15 cellular contexts compared by ENCODE assay signal in the genomic region with DNA sequence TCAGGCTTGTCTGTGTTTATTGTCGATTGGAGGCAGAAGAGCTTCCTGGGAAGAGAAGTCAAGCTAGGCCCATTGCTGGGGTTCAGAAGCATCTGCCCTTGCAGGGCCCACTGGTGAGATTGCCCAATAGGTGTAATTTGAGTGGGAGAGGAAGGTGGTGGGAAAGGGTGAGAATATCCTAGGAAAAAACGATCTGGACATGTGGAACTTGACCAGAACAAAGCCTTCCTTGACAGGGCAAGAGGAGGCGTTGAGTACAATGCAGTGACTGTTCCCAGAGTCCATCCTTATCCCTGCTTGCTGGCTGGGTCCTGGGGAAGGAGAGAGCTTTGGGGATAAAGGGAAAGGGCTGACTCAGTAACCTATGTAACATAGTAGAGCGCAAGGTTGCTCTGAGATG. TPM values are rescaled to one million over a fixed set of nuclear protein-coding genes. Genes with fewer than 3 reads are reported as not detected.
DNase-seq lines count a peak whose midpoint lies in the region; ATAC-seq and TF ChIP-seq lines count a peak whose summit lies in the region.
"Had no signal": no experiment of that assay in that cellular context is flagged by ENCODE, and none has a peak within 500 bp of the region (broad histone marks: within the 10 kb centered on the region; RNA-seq: fewer than 3 reads in every experiment).

No MANE protein-coding gene starts in this region.

- H3K27ac ChIP-seq in IMR-90 (ENCODE audit: insufficient read depth, low read length) (no peak overlapping the region), mesendoderm (ENCODE audit: low read depth, low read length) (no peak overlapping the region)
- H3K27ac ChIP-seq: GM23248 had no signal

- ATAC-seq in IMR-90 (ENCODE audit: low read depth) (no peak), sciatic nerve (peak; percentile 51)

- no peak overlapping the region for H2BK120ac ChIP-seq in IMR-90 (ENCODE audit: low read depth, low read length)
- H2BK120ac ChIP-seq in mesendoderm (ENCODE audit: low read depth, low read length): no peak overlapping the region

- in situ Hi-C loops in IMR-90 (cut with MboI; ENCODE audit: low sequenced_read_pairs): no loop called here

- H2BK15ac ChIP-seq in IMR-90 (ENCODE audit: low read depth, low read length): no peak overlapping the region
- no peak overlapping the region for H2BK15ac ChIP-seq in mesendoderm (replicated peaks; ENCODE audit: low read depth)

- H4K91ac ChIP-seq in IMR-90 (ENCODE audit: insufficient read depth, low read depth, low read length): no peak overlapping the region

- peaks cover 3% of the 10 kb centered on the region; the same call in 1 of the 2 replicates for H3K4me1 ChIP-seq in IMR-90 (ENCODE audit: control insufficient read depth, insufficient read depth, low read length)
- no peaks in the 10 kb centered on the region for H3K4me1 ChIP-seq in mesendoderm (ENCODE audit: control insufficient read depth, low read depth, low read length)
- H3K4me1 ChIP-seq: Caco-2 had no signal

- TF ChIP-seq RAD21 in IMR-90 (IDR thresholded peaks at IDR 0.05; ENCODE audit: low read length): no peak

- H2AK5ac ChIP-seq in IMR-90 (ENCODE audit: low read depth, low read length): no peak overlapping the region
- H2AK5ac ChIP-seq in mesendoderm (ENCODE audit: low read length): no peak overlapping the region

- H3K79me1 ChIP-seq in IMR-90 (ENCODE audit: low read depth in 1 of 2, low read length in 2 of 2) (no peaks in the 10 kb centered on the region), mesendoderm (ENCODE audit: low read length) (no peaks in the 10 kb centered on the region)

- no peak overlapping the region for H3K4me2 ChIP-seq in IMR-90 (ENCODE audit: low read depth, low read length)
- H3K4me2 ChIP-seq in mesendoderm (ENCODE audit: low read length): no peak overlapping the region

- H4K5ac ChIP-seq in IMR-90 (ENCODE audit: low read depth, low read length) (no peak overlapping the region), mesendoderm (ENCODE audit: low read length) (no peak overlapping the region)

- CTCF ChIA-PET in IMR-90 (lab: Yijun Ruan, JAX): no interaction called here

- H3K18ac ChIP-seq in IMR-90 (ENCODE audit: low read depth, low read length): no peak overlapping the region
- H3K18ac ChIP-seq in mesendoderm (ENCODE audit: low read length): no peak overlapping the region

- H3K36me3 ChIP-seq in IMR-90 (ENCODE audit: control insufficient read depth, insufficient read depth, low read length): no peaks in the 10 kb centered on the region
- H3K36me3 ChIP-seq in mesendoderm (ENCODE audit: control insufficient read depth, insufficient read depth, low read length): no peaks in the 10 kb centered on the region

- no peak overlapping the region for H3K4ac ChIP-seq in IMR-90 (ENCODE audit: low read depth, low read length)
- no peak overlapping the region for H3K4ac ChIP-seq in mesendoderm (ENCODE audit: low read depth, low read length)

- intact Hi-C loops in IMR-90 (cut with micrococcal nuclease) (loop anchor here (10.0 kb wide), 1 partner anchor 160 kb away; no protein-coding TSS in a partner anchor), sciatic nerve (cut with DNase I) (no loop called here)

- H3K23ac ChIP-seq in IMR-90 (ENCODE audit: low read depth, low read length) (no peak overlapping the region), mesendoderm (ENCODE audit: low read length) (no peak overlapping the region)

- no peak for TF ChIP-seq CTCF in IMR-90 (conservative IDR thresholded peaks at IDR 0.05; ENCODE audit: low read depth, low read length)

- no peaks in the 10 kb centered on the region for H3K9me1 ChIP-seq in IMR-90 (ENCODE audit: insufficient read depth, low read length)

- H4K8ac ChIP-seq in IMR-90 (ENCODE audit: low read depth in 2 of 2, low read length in 2 of 2) (no peak overlapping the region), mesendoderm (ENCODE audit: low read depth, low read length) (no peak overlapping the region)

- H3K79me2 ChIP-seq in mesendoderm (ENCODE audit: control insufficient read depth, insufficient read depth, low read length): no peaks in the 10 kb centered on the region

- H3K9ac ChIP-seq in IMR-90 (ENCODE audit: low read depth, low read length): no peak overlapping the region
- H3K9ac ChIP-seq in mesendoderm (ENCODE audit: low read length): no peak overlapping the region
- H3K9ac ChIP-seq: GM23248 had no signal

- no peak for TF ChIP-seq POLR2A in IMR-90 (IDR thresholded peaks at IDR 0.05; ENCODE audit: low read depth, low read length)

- no peak overlapping the region for H3K14ac ChIP-seq in IMR-90 (replicated peaks; ENCODE audit: low read depth, low read length)

- H3K27me3 ChIP-seq in IMR-90 (ENCODE audit: control insufficient read depth, insufficient read depth, low read length): no peaks in the 10 kb centered on the region
- no peaks in the 10 kb centered on the region for H3K27me3 ChIP-seq in mesendoderm (ENCODE audit: insufficient read depth, low read length, poor library complexity)

- dilution Hi-C loops in IMR-90 (cut with HindIII; ENCODE audit: low sequenced_read_pairs, unreplicated experiment): no loop called here

- no peak overlapping the region for H2BK20ac ChIP-seq in IMR-90 (ENCODE audit: low read depth, low read length)

- peak overlapping the region; percentile 32 for H2AK9ac ChIP-seq in IMR-90 (replicated peaks; ENCODE audit: low read depth, low read length, poor library complexity)

- WGBS in IMR-90 (ENCODE audit: extremely low coverage in 2 of 2, insufficient read length in 1 of 2), 2 experiments: no CpG with 5 or more reads among the region's 4 CpGs
- WGBS in mesendoderm (ENCODE audit: extremely low coverage, insufficient coverage, low lambda C conversion rate): no CpG with 5 or more reads among the region's 4 CpGs

- H3K9me3 ChIP-seq in IMR-90 (ENCODE audit: control insufficient read depth, insufficient read depth, low read length): no peaks in the 10 kb centered on the region
- H3K9me3 ChIP-seq: Caco-2 had no signal

- no peak overlapping the region for H2AFZ ChIP-seq in IMR-90 (replicated peaks; ENCODE audit: low read length, poor library complexity)
- H2AFZ ChIP-seq: GM23248 had no signal

- BruUV-seq in IMR-90 (replicated peaks; lab: Mats Ljungman, UMichigan): no TSS peak

- H3K56ac ChIP-seq in IMR-90 (ENCODE audit: extremely low read depth, insufficient read depth, low read length) (no peak overlapping the region), mesendoderm (ENCODE audit: low read length) (no peak overlapping the region)

- DNase-seq in IMR-90: no peak
- peak; percentile 45 for DNase-seq in epidermal melanocyte (ENCODE audit: insufficient read length, low spot score)
- peak; percentile 53 for DNase-seq in medulla oblongata (ENCODE audit: extremely low spot score)
- no peak for DNase-seq in sciatic nerve (ENCODE audit: low spot score)
- DNase-seq in ureter (ENCODE audit: low spot score): no peak
- DNase-seq in activated CD4-positive, CD25-positive, alpha-beta regulatory T cell (lab: John Stamatoyannopoulos, UW): no peak
- DNase-seq in mesendoderm: no peak
- DNase-seq: C1 segment of cervical spinal cord; Caco-2; CD4-positive, alpha-beta memory T cell; DMS153; DND-41; GM23248; H7; HCEC 1CT had no signal

- H2BK5ac ChIP-seq in IMR-90 (ENCODE audit: low read depth, low read length, poor library complexity, severe bottlenecking) (no peak overlapping the region), mesendoderm (ENCODE audit: low read length) (no peak overlapping the region)

- H4K20me1 ChIP-seq in IMR-90 (ENCODE audit: insufficient read depth, low read length): no peaks in the 10 kb centered on the region

- POLR2A ChIA-PET in IMR-90 (lab: Charles Lee; ENCODE audit: unreplicated experiment): no interaction called here

- H3K4me3 ChIP-seq in IMR-90 (ENCODE audit: insufficient read depth, low read depth, low read length) (no peak overlapping the region), mesendoderm (ENCODE audit: low read length) (no peak overlapping the region)
- H3K4me3 ChIP-seq: GM23248 had no signal

TF ChIP-seq in IMR-90, 13 proteins besides CTCF, POLR2A, EP300 and RAD21:
- TF ChIP-seq MXI1 (IDR thresholded peaks at IDR 0.05; ENCODE audit: borderline replicate concordance, low read depth, low read length): no peak
- peak; percentile 23; the same call in 1 of the 2 replicates for TF ChIP-seq CEBPB (IDR thresholded peaks at IDR 0.05; ENCODE audit: low read depth, low read length)
- no peak for TF ChIP-seq RFX5 (IDR thresholded peaks at IDR 0.05; ENCODE audit: low read depth, low read length)
- no peak for TF ChIP-seq FOS (IDR thresholded peaks at IDR 0.05; ENCODE audit: low read depth, low read length)

RNA-seq across cellular contexts. Expression of a gene that starts 27.1 kb away (rescaled TPM):
- total RNA-seq in IMR-90 (2012; rRNA removed) (57.7 and 141 TPM in 2 replicates), sciatic nerve (64.3 TPM), ureter (40.8 TPM)
- 46.3 and 73.3 TPM in 2 replicates for polyA plus RNA-seq in IMR-90 (2012; rRNA removed)
- polyA plus RNA-seq in IMR-90 (2012; cell fraction: cytosol; rRNA removed): 8.2 and 11.9 TPM in 2 replicates
- 124 and 666 TPM in 2 replicates for polyA plus RNA-seq in IMR-90 (2012; cell fraction: nucleus; rRNA removed; ENCODE audit: low replicate concordance)
- 2.7 TPM for polyA plus RNA-seq in mesendoderm (2013, experiment 1 of 2)
- polyA plus RNA-seq in mesendoderm (2013, experiment 2 of 2): 2.9 TPM

Comparison
In these comparisons a context has a peak if more than half of its experiments do, and no peak if none do; other contexts are left out.
1. DNase-seq: peak in epidermal melanocyte (single experiment) and medulla oblongata (single experiment); none in IMR-90 (single experiment), sciatic nerve (single experiment), ureter (single experiment), activated CD4-positive, CD25-positive, alpha-beta regulatory T cell (0 of 4) and mesendoderm (single experiment).